8 cellular contexts compared by ENCODE assay signal in the genomic region with DNA sequence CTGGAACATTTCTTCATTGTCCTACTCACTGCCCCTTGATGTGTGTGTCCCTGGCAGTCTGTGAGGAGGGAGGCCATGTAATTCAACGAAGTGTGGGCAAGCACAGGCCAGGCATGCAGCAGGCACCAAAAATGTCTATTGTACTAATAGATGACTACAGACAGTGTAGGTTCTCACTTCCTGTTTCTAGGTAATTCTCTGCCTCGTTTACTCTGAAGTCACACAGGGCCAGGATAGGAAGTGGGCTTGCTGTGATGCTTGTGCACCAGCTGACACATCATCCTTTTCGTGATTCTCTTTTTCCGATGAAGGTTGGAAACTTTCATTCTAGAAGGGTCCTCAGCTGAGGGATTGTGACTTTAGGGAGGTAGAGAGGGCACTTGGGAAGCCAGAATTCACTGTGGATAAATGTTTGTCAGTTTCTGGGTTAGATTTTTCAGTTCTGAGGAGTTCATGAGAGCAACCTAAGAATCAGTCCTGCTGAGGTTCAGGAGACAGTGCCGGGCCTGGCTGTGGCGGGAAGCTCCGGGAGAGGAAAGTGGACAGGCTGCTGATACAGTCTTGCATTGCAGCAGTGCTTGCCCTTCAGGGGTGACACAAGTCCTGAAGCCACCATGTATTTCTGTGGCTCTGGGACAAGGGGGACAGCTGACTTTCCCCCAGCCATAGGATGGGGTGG. TPM values are rescaled to one million over a fixed set of nuclear protein-coding genes. Genes with fewer than 3 reads are reported as not detected.
DNase-seq lines count a peak whose midpoint lies in the region; ATAC-seq, FAIRE-seq and TF ChIP-seq lines count a peak whose summit lies in the region.

No MANE protein-coding gene starts in this region.

- WGBS in HepG2 (ENCODE audit: low lambda C conversion rate), result 24% methylated on average over 7 of the region's 7 CpGs
- WGBS in right lobe of liver (ENCODE audit: insufficient coverage, low coverage, low lambda C conversion rate, missing lambda C conversion rate), result 60% methylated on average over 2 of the region's 7 CpGs
- WGBS in right cardiac atrium, result 72% methylated on average over 7 of the region's 7 CpGs

- no peak for TF ChIP-seq CTCF in HepG2 (CRISPR knock-in tag; IDR thresholded peaks at IDR 0.05)
- TF ChIP-seq CTCF in right lobe of liver (IDR thresholded peaks at IDR 0.05), result no peak
- no peak for TF ChIP-seq CTCF in activated CD8-positive, alpha-beta T cell treated with anti-CD3 and anti-CD28 coated beads for 36 hours (IDR thresholded peaks at IDR 0.05)

- H3K27me3 ChIP-seq in HepG2 (ENCODE audit: control insufficient read depth in 1 of 2, insufficient read depth in 2 of 2, low read length in 2 of 2) (peaks cover 3 to 49% of the 10 kb centered on the region in 2 experiments), right lobe of liver (no peaks in the 10 kb centered on the region), right cardiac atrium (ENCODE audit: control insufficient read depth, insufficient read depth) (no peaks in the 10 kb centered on the region)

- H3K36me3 ChIP-seq in HepG2 (replicated peaks in 1 of 2; ENCODE audit: control insufficient read depth in 1 of 2, insufficient read depth in 2 of 2, low read length in 2 of 2) (no peaks in the 10 kb centered on the region), right lobe of liver (no peaks in the 10 kb centered on the region)

- H3K27ac Mint-ChIP-seq in activated CD8-positive, alpha-beta T cell treated with anti-CD3 and anti-CD28 coated beads for 36 hours, result peak overlapping the region; percentile 98

- TF ChIP-seq POLR2A in HepG2 (IDR thresholded peaks at IDR 0.05; ENCODE audit: insufficient read depth in 1 of 2, low read depth in 2 of 2, low read length in 2 of 2), result no peak
- TF ChIP-seq POLR2A in right lobe of liver (IDR thresholded peaks at IDR 0.05), result no peak

- no peak for FAIRE-seq in HepG2 (lab: Jason Lieb, UNC)

- H3K27me3 Mint-ChIP-seq in activated CD8-positive, alpha-beta T cell treated with anti-CD3 and anti-CD28 coated beads for 36 hours, result no peaks in the 10 kb centered on the region

- H2AFZ ChIP-seq in HepG2 (ENCODE audit: low read length), result no peak overlapping the region

- no peak overlapping the region for H3K9ac ChIP-seq in HepG2 (ENCODE audit: insufficient read depth, low read depth, low read length)

- H3K79me2 ChIP-seq in HepG2 (ENCODE audit: insufficient read depth, low read length), result peaks cover 5% of the 10 kb centered on the region

- H3K9me3 ChIP-seq in HepG2 (ENCODE audit: low read length) (no peaks in the 10 kb centered on the region), right lobe of liver (no peaks in the 10 kb centered on the region), right cardiac atrium (ENCODE audit: control insufficient read depth, low read length) (no peaks in the 10 kb centered on the region)

- ATAC-seq in HepG2, result no peak
- no peak for ATAC-seq in right lobe of liver
- peak; percentile 85 for ATAC-seq in HG03521 (IDR thresholded peaks at IDR 0.05; ENCODE audit: unreplicated experiment)
- peak; percentile 93 for ATAC-seq in activated CD8-positive, alpha-beta T cell treated with anti-CD3 and anti-CD28 coated beads for 36 hours
- ATAC-seq in right cardiac atrium, result no peak

- peaks cover 7% of the 10 kb centered on the region for H3K36me3 Mint-ChIP-seq in activated CD8-positive, alpha-beta T cell treated with anti-CD3 and anti-CD28 coated beads for 36 hours (ENCODE audit: low read depth)

- H3K4me1 ChIP-seq in HepG2 (ENCODE audit: insufficient read depth, low read length) (peaks cover 81% of the 10 kb centered on the region), right lobe of liver (peaks cover 0 to 44% (median 17%) of the 10 kb centered on the region in 4 donors), right cardiac atrium (ENCODE audit: control insufficient read depth, insufficient read depth, low read length) (peaks cover 12% of the 10 kb centered on the region)

- POLR2A ChIA-PET in HepG2 (lab: Yijun Ruan, JAX), result no interaction called here
- POLR2A ChIA-PET in activated CD8-positive, alpha-beta T cell treated with anti-CD3 and anti-CD28 coated beads for 36 hours (lab: Charles Lee), result interaction anchor here (1.3 to 2.1 kb wide), 3 partner anchors 13 to 117 kb away, joined by 3 to 11 read pairs (median 11); no protein-coding TSS in a partner anchor

- H3K4me1 Mint-ChIP-seq in activated CD8-positive, alpha-beta T cell treated with anti-CD3 and anti-CD28 coated beads for 36 hours (ENCODE audit: low read depth), result peaks cover 48% of the 10 kb centered on the region

- DNase-seq in HepG2 (ENCODE audit: low spot score) (no peak), right lobe of liver (no peak), right cardiac atrium (no peak), NCI-H1694 (lab: John Stamatoyannopoulos, UW) (no peak), NCI-H446 (lab: John Stamatoyannopoulos, UW) (no peak)
- peak; percentile 81 for DNase-seq in activated CD8-positive, alpha-beta T cell treated with anti-CD3 and anti-CD28 coated beads for 36 hours
- peak; percentile 47 for DNase-seq in stimulated activated CD4-positive, alpha-beta T cell treated with anti-CD3 and anti-CD28 coated beads, Interleukin-12 subunit alpha, Interleukin-12 subunit beta, amount 100 ng/mL, for 4 hours

- H3K4me3 Mint-ChIP-seq in activated CD8-positive, alpha-beta T cell treated with anti-CD3 and anti-CD28 coated beads for 36 hours, result peak overlapping the region; percentile 55

- CTCF ChIA-PET in HepG2 (lab: Yijun Ruan, JAX; ENCODE audit: low intra/inter-chr PET ratio, low total read pairs), result no interaction called here
- CTCF ChIA-PET in activated CD8-positive, alpha-beta T cell treated with anti-CD3 and anti-CD28 coated beads for 36 hours (lab: Charles Lee), result interaction anchor here (1.1 to 6.0 kb wide), 7 partner anchors 9 to 129 kb away, joined by 3 to 36 read pairs (median 5); a partner anchor contains a TSS

- in situ Hi-C loops in HepG2 (cut with HindIII; ENCODE audit: extremely low pct_ligation_motif_present, low pct_unique_long_range_greater_than_20kb), result no loop called here

- no peak for TF ChIP-seq EP300 in HepG2 (IDR thresholded peaks at IDR 0.05; ENCODE audit: low read depth in 2 of 2, low read length in 2 of 2)
- no peak for TF ChIP-seq EP300 in HepG2 (CRISPR knock-in tag; IDR thresholded peaks at IDR 0.05; ENCODE audit: borderline replicate concordance)

- no peaks in the 10 kb centered on the region for H4K20me1 ChIP-seq in HepG2 (ENCODE audit: insufficient read depth, low read length)

- H3K9me3 Mint-ChIP-seq in activated CD8-positive, alpha-beta T cell treated with anti-CD3 and anti-CD28 coated beads for 36 hours, result peaks cover 5% of the 10 kb centered on the region

- no peak for TF ChIP-seq RAD21 in HepG2 (CRISPR knock-in tag; IDR thresholded peaks at IDR 0.05)

- no peak overlapping the region for H3K27ac ChIP-seq in HepG2 (ENCODE audit: extremely low read length, insufficient read depth, low read length)
- H3K27ac ChIP-seq in right lobe of liver, result no peak overlapping the region
- H3K27ac ChIP-seq in right cardiac atrium (ENCODE audit: low read length), result no peak overlapping the region

- intact Hi-C loops in HepG2 (cut with micrococcal nuclease; ENCODE audit: unreplicated experiment) (no loop called here), right lobe of liver (cut with DNase I) (no loop called here), right cardiac atrium (cut with DNase I) (no loop called here)
- intact Hi-C loops in activated CD8-positive, alpha-beta T cell treated with anti-CD3 and anti-CD28 coated beads for 36 hours (cut with micrococcal nuclease), result loop anchor here (5.0 kb wide), 1 partner anchor 114 kb away; no protein-coding TSS in a partner anchor

- H3K4me3 ChIP-seq in HepG2 (replicated peaks in 1 of 3; ENCODE audit: insufficient read depth in 1 of 3, low read depth in 2 of 3, low read length in 3 of 3) (no peak overlapping the region), right lobe of liver (no peak overlapping the region), right cardiac atrium (ENCODE audit: low read length) (no peak overlapping the region)

- no TSS peak for BruUV-seq in HepG2 (replicated peaks; lab: Mats Ljungman, UMichigan)

- no peak overlapping the region for H3K4me2 ChIP-seq in HepG2 (ENCODE audit: low read depth, low read length)

TF ChIP-seq in HepG2, 621 proteins besides CTCF, POLR2A, EP300 and RAD21 (continues in another document):
- TF ChIP-seq GABPA (IDR thresholded peaks at IDR 0.05; ENCODE audit: low read depth, low read length) (no peak), GABPA (CRISPR knock-in tag; IDR thresholded peaks at IDR 0.05; ENCODE audit: low read depth) (0 out of 2 replicates have a peak, but pooled peaks have one; percentile 23), RORA (CRISPR knock-in tag; IDR thresholded peaks at IDR 0.05) (no peak), RBM22 (optimal IDR thresholded peaks at IDR 0.05; ENCODE audit: low read length) (no peak), KDM5A (IDR thresholded peaks at IDR 0.05; ENCODE audit: borderline replicate concordance, low read length) (no peak)

RNA-seq across cellular contexts. Expression of a gene that starts 4.3 kb away (rescaled TPM):
- total RNA-seq in HepG2 (2016; rRNA removed; fragmentation: Illumina TruSeq; extraction: Trizol) (1.9 and 4.6 TPM in 2 replicates), right lobe of liver (10 to 100 TPM in 5 of 6 experiments, 1 to 10 TPM in 1; 4.8 to 44.1 (median 22.0) TPM), right cardiac atrium (10 to 100 TPM; 13.9 to 22.6 (median 19.4) TPM)
- total RNA-seq in HepG2 (2016; cell fraction: cytosol; rRNA removed; fragmentation: Illumina TruSeq; extraction: Trizol; ENCODE audit: low read depth), result 0.71 and 1.2 TPM in 2 replicates
- 1.8 and 4.9 TPM in 2 replicates for total RNA-seq in HepG2 (2016; cell fraction: insoluble cytoplasmic fraction; rRNA removed; fragmentation: Illumina TruSeq; extraction: Trizol)
- total RNA-seq in HepG2 (2016; cell fraction: membrane; rRNA removed; fragmentation: Illumina TruSeq; extraction: Trizol), result 1.3 and 2.0 TPM in 2 replicates
- 7.8 and 7.9 TPM in 2 replicates for total RNA-seq in HepG2 (2016; cell fraction: nucleus; rRNA removed; fragmentation: Illumina TruSeq; extraction: Trizol)
- polyA plus RNA-seq in HepG2 (2011; rRNA removed) (13.3 and 21.0 TPM in 2 replicates), right cardiac atrium (13.5 TPM)
- polyA plus RNA-seq in HepG2 (2011; cell fraction: cytosol; rRNA removed), result 10.4 and 15.2 TPM in 2 replicates
- 23.0 and 27.9 TPM in 2 replicates for polyA plus RNA-seq in HepG2 (2011; cell fraction: nucleus; rRNA removed)
- polyA plus RNA-seq in HepG2 (2012), result 5.3 and 17.7 TPM in 2 replicates
- 0.42 and 0.62 TPM in 2 replicates for polyA plus RNA-seq in HepG2 (2016; cell fraction: cytosol; fragmentation: Illumina TruSeq; extraction: Trizol; ENCODE audit: low read depth)
- 1.8 and 2.7 TPM in 2 replicates for polyA plus RNA-seq in HepG2 (2016; cell fraction: insoluble cytoplasmic fraction; fragmentation: Illumina TruSeq; extraction: Trizol; ENCODE audit: low read depth)
- polyA plus RNA-seq in HepG2 (2016; cell fraction: membrane; fragmentation: Illumina TruSeq; extraction: Trizol; ENCODE audit: low read depth), result 0.71 and 1.0 TPM in 2 replicates
- polyA plus RNA-seq in HepG2 (2016; cell fraction: nucleus; fragmentation: Illumina TruSeq; extraction: Trizol; ENCODE audit: insufficient read depth, low read depth), result 14.8 and 15.3 TPM in 2 replicates
- polyA minus RNA-seq in HepG2 (2011; rRNA and poly(A)+ RNA removed; ENCODE audit: low replicate concordance), result 1.1 and 12.0 TPM in 2 replicates
- 11.0 and 19.9 TPM in 2 replicates for polyA minus RNA-seq in HepG2 (2011; cell fraction: cytosol; rRNA and poly(A)+ RNA removed)
- polyA minus RNA-seq in HepG2 (2011; cell fraction: nucleus; rRNA and poly(A)+ RNA removed), result 7.9 and 15.2 TPM in 2 replicates
- 10 to 100 TPM; 28.3 to 33.3 TPM for total RNA-seq in activated CD8-positive, alpha-beta T cell treated with anti-CD3 and anti-CD28 coated beads for 36 hours

Comparison
In these comparisons a context has a peak if more than half of its experiments do, and no peak if none do; other contexts are left out.
1. ATAC-seq: peak in HG03521 (single experiment) and activated CD8-positive, alpha-beta T cell treated with anti-CD3 and anti-CD28 coated beads for 36 hours (single experiment); none in HepG2 (single experiment), right lobe of liver (0 of 4) and right cardiac atrium (0 of 2).
2. DNase-seq: peak in activated CD8-positive, alpha-beta T cell treated with anti-CD3 and anti-CD28 coated beads for 36 hours (single experiment) and stimulated activated CD4-positive, alpha-beta T cell treated with anti-CD3 and anti-CD28 coated beads, Interleukin-12 subunit alpha, Interleukin-12 subunit beta, amount 100 ng/mL, for 4 hours (single experiment); none in HepG2 (single experiment), right lobe of liver (0 of 3), right cardiac atrium (0 of 3), NCI-H1694 (single experiment) and NCI-H446 (0 of 2).